In genomic region chr18:11908182-11909080, GRCh38 we compare ENCODE assay signal across 1 cellular context.
TF ChIP-seq lines count a peak whose summit lies in the region.

Gene MPPE1, minus strand, starts transcription at chr18:11908317. Its CDS starts 11,053 bp downstream, at chr18:11897264.

TF ChIP-seq in HepG2, 621 proteins besides CTCF, POLR2A, EP300 and RAD21 (continued from another document and continues in another):
- TF ChIP-seq ARID5B (CRISPR knock-in tag; IDR thresholded peaks at IDR 0.05) (no peak), ZNF784 (CRISPR knock-in tag; IDR thresholded peaks at IDR 0.05; ENCODE audit: borderline replicate concordance) (no peak; the same call in 1 of the 2 replicates), LCORL (IDR thresholded peaks at IDR 0.05) (no peak), LCORL (CRISPR knock-in tag; IDR thresholded peaks at IDR 0.05) (peak; percentile 75), E2F5 (CRISPR knock-in tag; conservative IDR thresholded peaks at IDR 0.05) (no peak), GMEB1 (CRISPR knock-in tag; IDR thresholded peaks at IDR 0.05; ENCODE audit: borderline replicate concordance) (peak; percentile 54; the same call in 1 of the 2 replicates), HES4 (CRISPR knock-in tag; IDR thresholded peaks at IDR 0.05; ENCODE audit: borderline replicate concordance) (peak; percentile 53; the same call in 1 of the 2 replicates), ZNF737 (CRISPR knock-in tag; IDR thresholded peaks at IDR 0.05; ENCODE audit: borderline replicate concordance) (no peak), ZBTB2 (CRISPR knock-in tag; IDR thresholded peaks at IDR 0.05; ENCODE audit: low read depth) (peak; percentile 82), SP4 (CRISPR knock-in tag; IDR thresholded peaks at IDR 0.05) (no peak), SIX4 (CRISPR knock-in tag; IDR thresholded peaks at IDR 0.05) (no peak; the same call in none of the 2 replicates), PHF8 (CRISPR knock-in tag; IDR thresholded peaks at IDR 0.05) (peak; percentile 96), ZNF672 (CRISPR knock-in tag; IDR thresholded peaks at IDR 0.05) (no peak), ZNF367 (CRISPR knock-in tag; IDR thresholded peaks at IDR 0.05; ENCODE audit: borderline replicate concordance) (no peak), ZNF253 (CRISPR knock-in tag; IDR thresholded peaks at IDR 0.05; ENCODE audit: borderline replicate concordance) (no peak), ZNF788 (CRISPR knock-in tag; IDR thresholded peaks at IDR 0.05; ENCODE audit: borderline replicate concordance) (peak; percentile 81; the same call in 1 of the 2 replicates), FOXA3 (CRISPR knock-in tag; IDR thresholded peaks at IDR 0.05) (no peak), ZNF687 (CRISPR knock-in tag; IDR thresholded peaks at IDR 0.05) (peak; percentile 85), ZFP37 (CRISPR knock-in tag; IDR thresholded peaks at IDR 0.05; ENCODE audit: borderline replicate concordance) (no peak; the same call in 1 of the 2 replicates), NR2F6 (IDR thresholded peaks at IDR 0.05) (no peak), NR2F6 (CRISPR knock-in tag; IDR thresholded peaks at IDR 0.05) (peak; percentile 16; the same call in 1 of the 2 replicates), ZNF18 (CRISPR knock-in tag; IDR thresholded peaks at IDR 0.05; ENCODE audit: insufficient replicate concordance) (peak; percentile 73), ZNF749 (CRISPR knock-in tag; IDR thresholded peaks at IDR 0.05; ENCODE audit: borderline replicate concordance) (no peak), ZBTB40 (IDR thresholded peaks at IDR 0.05) (no peak), ZBTB40 (CRISPR knock-in tag; IDR thresholded peaks at IDR 0.05) (peak; percentile 74), HMGA1 (CRISPR knock-in tag; conservative IDR thresholded peaks at IDR 0.05) (no peak), ZNF282 (IDR thresholded peaks at IDR 0.05; ENCODE audit: partially characterized antibody) (no peak), NR2C2 (CRISPR knock-in tag; IDR thresholded peaks at IDR 0.05; ENCODE audit: borderline replicate concordance) (peak; percentile 66; the same call in 1 of the 2 replicates), FOSL2 (CRISPR knock-in tag; IDR thresholded peaks at IDR 0.05) (peak; percentile 10; the same call in 1 of the 2 replicates), HCFC1 (IDR thresholded peaks at IDR 0.05; ENCODE audit: low read depth, low read length) (no peak), TEAD2 (CRISPR knock-in tag; IDR thresholded peaks at IDR 0.05) (no peak), ATF1 (CRISPR knock-in tag; IDR thresholded peaks at IDR 0.05) (no peak), MBD4 (IDR thresholded peaks at IDR 0.05; ENCODE audit: borderline replicate concordance, low read length) (no peak), HDAC1 (CRISPR knock-in tag; IDR thresholded peaks at IDR 0.05) (peak; percentile 87), ZFY (CRISPR knock-in tag; IDR thresholded peaks at IDR 0.05) (peak; percentile 97)
